ENCODE assay signal across 23 cellular contexts in genomic region chr7:158001003-158001402, GRCh38.
"Had no signal": no experiment of that assay in that cellular context is flagged by ENCODE, and none has a peak within 500 bp of the region (broad histone marks: within the 10 kb centered on the region; RNA-seq: fewer than 3 reads in every experiment).

No MANE protein-coding gene starts in this region.

- H3K4me2 ChIP-seq: smooth muscle cell had no signal

- H3K36me3 ChIP-seq: esophagus squamous epithelium, heart right ventricle, prostate gland, right atrium auricular region, stomach, tibial artery had no signal

- ATAC-seq: effector memory CD8-positive, alpha-beta T cell; heart right ventricle; left ventricle myocardium superior; natural killer cell treated with Interleukin-12 subunit alpha and Interleukin-12 subunit beta and Interleukin-15 and Interleukin-18, amount 100 ng/mL, for 72 hours; sciatic nerve had no signal

- H3K27ac ChIP-seq: esophagus squamous epithelium, heart right ventricle, prostate gland, right atrium auricular region, stomach, testis, tibial artery had no signal

- H3K4me3 ChIP-seq: esophagus squamous epithelium, heart right ventricle, lung, prostate gland, right atrium auricular region, smooth muscle cell, stomach, testis, tibial artery had no signal

- DNase-seq: cortex of kidney; effector memory CD8-positive, alpha-beta T cell; erythroblast; esophagus squamous epithelium; glutamatergic neuron; heart right ventricle; hippocampal formation; islet precursor cell; left ventricle myocardium superior; stimulated activated CD4-positive, alpha-beta T cell treated with anti-CD3 and anti-CD28 coated beads, Interleukin-12 subunit alpha, Interleukin-12 subunit beta, amount 100 ng/mL, for 4 hours; stimulated activated CD4-positive, alpha-beta T cell treated with anti-CD3 and anti-CD28 coated beads, Interleukin-1b, Interleukin-23, amount 100 ng/mL, for 48 hours; stimulated activated CD4-positive, alpha-beta T cell treated with anti-CD3 and anti-CD28 coated beads, Interleukin-4, amount 100 ng/mL, for 1 hour; stimulated activated CD8-positive, alpha-beta memory T cell treated with anti-CD3 and anti-CD28 coated beads, Interleukin-4, amount 100 ng/mL, for 48 hours; stimulated activated naive CD4-positive, alpha-beta T cell treated with Interleukin-2 at 50 U/mL for 16 hours; stomach; testis; tibial artery had no signal

- H3K27me3 ChIP-seq: right atrium auricular region, testis had no signal

- H3K9me3 ChIP-seq: esophagus squamous epithelium, prostate gland, right atrium auricular region, testis had no signal

- H3K4me1 ChIP-seq: prostate gland, right atrium auricular region, stomach had no signal
